Comparison of ENCODE assay signal across 1 cellular context in genomic region chr6:26170181-26170580, GRCh38.
TF ChIP-seq lines count a peak whose summit lies in the region.

No MANE protein-coding gene starts in this region.

TF ChIP-seq in WTC11, 78 proteins besides CTCF, POLR2A, EP300 and RAD21 (continued from another document):
- no peak for TF ChIP-seq ARID4B (CRISPR knock-in tag; IDR thresholded peaks at IDR 0.05; ENCODE audit: borderline replicate concordance)
- TF ChIP-seq KAT7 (CRISPR knock-in tag; IDR thresholded peaks at IDR 0.05; ENCODE audit: borderline replicate concordance), result no peak
- no peak for TF ChIP-seq ELF4 (CRISPR knock-in tag; IDR thresholded peaks at IDR 0.05; ENCODE audit: low read depth)
- no peak for TF ChIP-seq CBFB (CRISPR knock-in tag; IDR thresholded peaks at IDR 0.05; ENCODE audit: low read depth)
- no peak for TF ChIP-seq ZNF396 (CRISPR knock-in tag; IDR thresholded peaks at IDR 0.05; ENCODE audit: borderline replicate concordance)
- TF ChIP-seq ZNF263 (CRISPR knock-in tag; IDR thresholded peaks at IDR 0.05; ENCODE audit: low read depth), result no peak
- TF ChIP-seq HMGXB4 (CRISPR knock-in tag; IDR thresholded peaks at IDR 0.05), result no peak
- TF ChIP-seq MYBL2 (CRISPR knock-in tag; IDR thresholded peaks at IDR 0.05), result no peak
- TF ChIP-seq CREM (CRISPR knock-in tag; IDR thresholded peaks at IDR 0.05), result no peak
- TF ChIP-seq ATF1 (CRISPR knock-in tag; IDR thresholded peaks at IDR 0.05), result no peak
- TF ChIP-seq ESRRA (CRISPR knock-in tag; IDR thresholded peaks at IDR 0.05; ENCODE audit: borderline replicate concordance), result no peak
- TF ChIP-seq ETV6 (CRISPR knock-in tag; IDR thresholded peaks at IDR 0.05), result no peak
- no peak for TF ChIP-seq AR (CRISPR knock-in tag; IDR thresholded peaks at IDR 0.05)
